In genomic region chrX:51495708-51496488, GRCh38 we compare ENCODE assay signal across 8 cellular contexts. TPM values are rescaled to one million over a fixed set of nuclear protein-coding genes. Genes with fewer than 3 reads are reported as not detected.
DNase-seq lines count a peak whose midpoint lies in the region; ATAC-seq and TF ChIP-seq lines count a peak whose summit lies in the region.
"Not testable (repeated sequence)": the region's sequence is repeated elsewhere in the genome, so short reads cannot be mapped to it uniquely, and the experiment has no call there.

No MANE protein-coding gene starts in this region.

- TF ChIP-seq CTCF in HFF-Myc (IDR thresholded peaks at IDR 0.05; ENCODE audit: low read depth, low read length, missing control alignments); OCI-LY7 (conservative IDR thresholded peaks at IDR 0.05; ENCODE audit: low read length); osteoblast (IDR thresholded peaks at IDR 0.05; ENCODE audit: extremely low read depth, low read depth, low read length): not testable (repeated sequence)

- intact Hi-C loops in OCI-LY7 (cut with micrococcal nuclease; ENCODE audit: unreplicated experiment) = loop anchor here (5.0 kb wide), 1 partner anchor 99 kb away; no protein-coding TSS in a partner anchor

- POLR2A ChIA-PET in OCI-LY7 (lab: Charles Lee) = not testable (repeated sequence)

- H3K79me2 ChIP-seq in OCI-LY7 (ENCODE audit: insufficient read depth, low read depth, low read length) = peaks cover 42% of the 10 kb centered on the region
- H3K79me2 ChIP-seq in osteoblast (ENCODE audit: insufficient read depth, low read length) = not testable (repeated sequence)

- H3K9me2 ChIP-seq in OCI-LY7 (ENCODE audit: insufficient read depth, low read length) = not testable (repeated sequence)

- H3K9me3 ChIP-seq in OCI-LY7 (ENCODE audit: low read length); ectodermal cell (ENCODE audit: control insufficient read depth, low read length); iPS-18a (ENCODE audit: control insufficient read depth, low read depth, low read length); osteoblast (ENCODE audit: low read depth, low read length); thymus (ENCODE audit: control insufficient read depth): not testable (repeated sequence)

- peak overlapping the region; percentile 73 for H3K4me2 ChIP-seq in OCI-LY7 (ENCODE audit: low read length)
- H3K4me2 ChIP-seq in osteoblast (ENCODE audit: insufficient read depth, low read length) = peak overlapping the region; percentile 83

- H3K27me3 ChIP-seq in ectodermal cell (ENCODE audit: control insufficient read depth, insufficient read depth, low read length, poor library complexity, severe bottlenecking); iPS-18a (ENCODE audit: control insufficient read depth, insufficient read depth, low read length); osteoblast (ENCODE audit: insufficient read depth, low read length); thymus (ENCODE audit: control insufficient read depth, insufficient read depth): not testable (repeated sequence)

- peak overlapping the region; percentile 85 to 90 for H3K4me3 Mint-ChIP-seq in activated T-cell treated with anti-CD3 and anti-CD28 coated beads, Interleukin-2, amount 50 U/mL, for 72 hours

- H3K4me1 ChIP-seq in OCI-LY7 (ENCODE audit: insufficient read depth, low read length, poor library complexity, severe bottlenecking) = peaks cover 31% of the 10 kb centered on the region
- H3K4me1 ChIP-seq in ectodermal cell (ENCODE audit: control insufficient read depth, insufficient read depth, low read length); iPS-18a (ENCODE audit: control insufficient read depth, low read depth, low read length); osteoblast (ENCODE audit: insufficient read depth, low read length); thymus (ENCODE audit: control insufficient read depth, insufficient read depth, low read length): not testable (repeated sequence)

- not testable (repeated sequence) for H3K36me3 Mint-ChIP-seq in activated T-cell treated with anti-CD3 and anti-CD28 coated beads, Interleukin-2, amount 50 U/mL, for 72 hours (ENCODE audit: insufficient read depth in 2 of 2)

- H3K4me3 ChIP-seq in HFF-Myc (replicated peaks; ENCODE audit: low read depth, low read length) = peak overlapping the region; percentile 54
- H3K4me3 ChIP-seq in OCI-LY7 (ENCODE audit: low read depth, low read length, poor library complexity, severe bottlenecking) = peak overlapping the region; percentile 76
- peak overlapping the region; percentile 51 for H3K4me3 ChIP-seq in ectodermal cell (ENCODE audit: insufficient read depth, low read depth, low read length)
- H3K4me3 ChIP-seq in iPS-18a (ENCODE audit: low read length) = peak overlapping the region; percentile 65
- H3K4me3 ChIP-seq in osteoblast (ENCODE audit: insufficient read depth, low read length) = peak overlapping the region; percentile 71
- peak overlapping the region; percentile 46 for H3K4me3 ChIP-seq in thymus (ENCODE audit: low read length)

- H3K27ac ChIP-seq in OCI-LY7 (ENCODE audit: low read depth, low read length, poor library complexity, severe bottlenecking) (peak overlapping the region; percentile 53), ectodermal cell (ENCODE audit: insufficient read depth, low read depth, low read length, poor library complexity, severe bottlenecking) (peak overlapping the region; percentile 36)
- H3K27ac ChIP-seq in iPS-18a (ENCODE audit: low read length); osteoblast (ENCODE audit: low read depth, low read length); thymus (ENCODE audit: low read depth): not testable (repeated sequence)

- CTCF ChIA-PET in OCI-LY7 (lab: Charles Lee; ENCODE audit: unreplicated experiment) = not testable (repeated sequence)

- H3K9ac ChIP-seq in iPS-18a (ENCODE audit: low read length) = peak overlapping the region; percentile 58

- H4K20me1 ChIP-seq in OCI-LY7 (ENCODE audit: insufficient read depth, low read length); osteoblast (ENCODE audit: insufficient read depth, low read length): not testable (repeated sequence)

- H2AFZ ChIP-seq in OCI-LY7 (ENCODE audit: low read length) (peak overlapping the region; percentile 87; the same call in 1 of the 2 replicates), osteoblast (ENCODE audit: low read length) (peak overlapping the region; percentile 56)

- peaks cover 17% of the 10 kb centered on the region for H3K36me3 ChIP-seq in OCI-LY7 (ENCODE audit: insufficient read depth, low read length)
- not testable (repeated sequence) for H3K36me3 ChIP-seq in ectodermal cell (ENCODE audit: control insufficient read depth, insufficient read depth, low read length); iPS-18a (ENCODE audit: control insufficient read depth, low read depth, low read length); osteoblast (ENCODE audit: insufficient read depth, low read length); thymus (ENCODE audit: control insufficient read depth, insufficient read depth)

- not testable (repeated sequence) for BruUV-seq in OCI-LY7 (replicated peaks; lab: Mats Ljungman, UMichigan)

- DNase-seq in DMS53 (lab: John Stamatoyannopoulos, UW) = peak; percentile 28
- not testable (repeated sequence) for DNase-seq in HFF-Myc (ENCODE audit: extremely low read depth, low read depth); osteoblast (ENCODE audit: insufficient read length, low spot score, missing footprints)
- DNase-seq in OCI-LY7 (ENCODE audit: low spot score) = peak; percentile 36
- peak; percentile 3 to 8 for DNase-seq in activated T-cell treated with anti-CD3 and anti-CD28 coated beads, Interleukin-2, amount 50 U/mL, for 72 hours

- 0% methylated on average over 24 to 41 of the region's 59 CpGs for WGBS in ectodermal cell, 2 experiments
- under 1% methylated on average over 49 of the region's 59 CpGs for WGBS in thymus

- ATAC-seq in activated T-cell treated with anti-CD3 and anti-CD28 coated beads, Interleukin-2, amount 50 U/mL, for 72 hours (replicated peaks in 1 of 2) = peak; percentile 35 to 44

- H3K9me3 Mint-ChIP-seq in activated T-cell treated with anti-CD3 and anti-CD28 coated beads, Interleukin-2, amount 50 U/mL, for 72 hours = not testable (repeated sequence)

- peaks cover 40% of the 10 kb centered on the region for H3K27me3 Mint-ChIP-seq in activated T-cell treated with anti-CD3 and anti-CD28 coated beads, Interleukin-2, amount 50 U/mL, for 72 hours (ENCODE audit: low read depth)

- H3K4me1 Mint-ChIP-seq in activated T-cell treated with anti-CD3 and anti-CD28 coated beads, Interleukin-2, amount 50 U/mL, for 72 hours (ENCODE audit: low read depth) = peaks cover 12% of the 10 kb centered on the region

- peak overlapping the region; percentile 54 for H3K27ac Mint-ChIP-seq in activated T-cell treated with anti-CD3 and anti-CD28 coated beads, Interleukin-2, amount 50 U/mL, for 72 hours

RNA-seq across cellular contexts. Expression of gene NUDT11, which starts 0.5 kb away (rescaled TPM):
- total RNA-seq in OCI-LY7 (2014; rRNA removed; shearing (Covaris generic)) = 21.5 and 24.5 TPM in 2 replicates
- 18.1 and 21.7 TPM in 2 replicates for total RNA-seq in OCI-LY7 (2022)
- total RNA-seq in activated T-cell treated with anti-CD3 and anti-CD28 coated beads, Interleukin-2, amount 50 U/mL, for 72 hours = 1 to 10 TPM; 3.0 to 4.2 TPM
- 50.5 TPM for polyA plus RNA-seq in ectodermal cell (2013, experiment 1 of 4)
- polyA plus RNA-seq in ectodermal cell (2013, experiment 2 of 4) = 48.3 TPM
- 42.8 TPM for polyA plus RNA-seq in ectodermal cell (2013, experiment 3 of 4)
- 44.9 TPM for polyA plus RNA-seq in ectodermal cell (2013, experiment 4 of 4)
- total RNA-seq in osteoblast = 17.4 and 18.3 TPM in 2 replicates
- polyA plus RNA-seq in thymus = 3.0 TPM
